35 cellular contexts compared by ENCODE assay signal in genomic region chr5:39691136-39691535, GRCh38.
"Had no signal": no experiment of that assay in that cellular context is flagged by ENCODE, and none has a peak within 500 bp of the region (broad histone marks: within the 10 kb centered on the region; RNA-seq: fewer than 3 reads in every experiment).

No MANE protein-coding gene starts in this region.

- H3K27me3 ChIP-seq: MG63 had no signal

- DNase-seq: Karpas-422, Kasumi-1, KBM-7, KG1, MG63, MM.1S, MV-4-11, NCI-H1048, NCI-H1092, NCI-H1092 treated with DMSO at 0.1 percent for 48 hours, NCI-H1105, NCI-H1105 treated with DMSO at 0.1 percent for 48 hours, NCI-H1417, NCI-H1417 treated with DMSO at 0.1 percent for 48 hours, NCI-H1436, NCI-H1436 treated with DMSO at 0.1 percent for 48 hours, NCI-H146, NCI-H1694, NCI-H1694 treated with DMSO at 0.1 percent for 48 hours, NCI-H187, NCI-H187 treated with DMSO at 0.1 percent for 48 hours, NCI-H1930, NCI-H2029, NCI-H2029 treated with DMSO at 0.1 percent for 48 hours, NCI-H2081, NCI-H2081 treated with DMSO at 0.1 percent for 48 hours, NCI-H2107, NCI-H2171, NCI-H2171 treated with DMSO at 0.1 percent for 48 hours, NCI-H2227 treated with DMSO at 0.1 percent for 48 hours, NCI-H226, NCI-H345, NCI-H446, NCI-H446 treated with DMSO at 0.1 percent for 48 hours had no signal

- H3K4me2 ChIP-seq: KMS-11 had no signal

- H3K27ac ChIP-seq: KMS-11 had no signal

- H3K4me3 ChIP-seq: MG63 had no signal

- H3K36me3 ChIP-seq: MG63 had no signal

- H3K9ac ChIP-seq: KMS-11 had no signal
